ENCODE assay signal across 8 cellular contexts in the genomic region with DNA sequence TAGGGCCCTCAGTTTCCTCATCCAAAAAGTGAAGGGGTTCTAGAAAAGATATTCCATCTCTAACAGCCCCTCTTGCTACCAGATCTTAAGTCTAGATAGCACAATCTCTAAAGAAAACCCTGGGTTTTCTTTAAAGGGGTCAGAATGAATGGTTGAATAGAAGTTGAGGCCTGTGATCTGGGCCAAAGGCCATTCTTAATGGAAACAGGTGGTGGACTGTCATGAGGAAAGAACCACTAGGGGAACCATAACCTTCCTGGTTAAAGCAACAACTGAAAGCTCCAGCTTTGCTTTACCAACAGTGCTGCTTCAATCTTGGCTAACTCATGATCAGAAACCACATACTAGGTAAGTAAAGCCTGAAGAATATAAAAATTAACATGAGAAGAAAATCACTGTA. TPM values are rescaled to one million over a fixed set of nuclear protein-coding genes. Genes with fewer than 3 reads are reported as not detected.
DNase-seq lines count a peak whose midpoint lies in the region; ATAC-seq, FAIRE-seq and TF ChIP-seq lines count a peak whose summit lies in the region.

No MANE protein-coding gene starts in this region.

- H3K27me3 ChIP-seq in tibial nerve: no peaks in the 10 kb centered on the region

- ATAC-seq in activated naive CD8-positive, alpha-beta T cell treated with anti-CD3 and anti-CD28 coated beads, Interleukin-2, amount 50 U/mL, for 24 hours: no peak
- ATAC-seq in GM21528 (IDR thresholded peaks at IDR 0.05; ENCODE audit: low FRiP score, unreplicated experiment) (no peak), GM21529 (IDR thresholded peaks at IDR 0.05; ENCODE audit: unreplicated experiment) (no peak)

- no peaks in the 10 kb centered on the region for H3K9me3 ChIP-seq in tibial nerve

- H3K4me3 ChIP-seq in tibial nerve: peak overlapping the region in 2 of 4 donors; percentile 93 to 99

- H3K4me1 Mint-ChIP-seq in IgD-negative memory B cell: peaks cover 27 to 37% (median 37%) of the 10 kb centered on the region in 3 donors
- H3K4me1 Mint-ChIP-seq in activated naive CD8-positive, alpha-beta T cell treated with anti-CD3 and anti-CD28 coated beads, Interleukin-2, amount 50 U/mL, for 24 hours: peaks cover 66% of the 10 kb centered on the region

- peaks cover 0 to 4% (median 0%) of the 10 kb centered on the region in 3 donors for H3K36me3 ChIP-seq in tibial nerve

- peaks cover 0 to 63% (median 19%) of the 10 kb centered on the region in 4 donors for H3K4me1 ChIP-seq in tibial nerve

- peak; percentile 50 for FAIRE-seq in G401.6 (lab: Jason Lieb, UNC)

- no peak for TF ChIP-seq EP300 in tibial nerve (IDR thresholded peaks at IDR 0.05)

- H3K9me3 Mint-ChIP-seq in IgD-negative memory B cell: no peaks in the 10 kb centered on the region
- no peaks in the 10 kb centered on the region for H3K9me3 Mint-ChIP-seq in activated naive CD8-positive, alpha-beta T cell treated with anti-CD3 and anti-CD28 coated beads, Interleukin-2, amount 50 U/mL, for 24 hours

- peak overlapping the region; percentile 96 to 98 (median 97) for H3K4me3 Mint-ChIP-seq in IgD-negative memory B cell
- peak overlapping the region; percentile 99 for H3K4me3 Mint-ChIP-seq in activated naive CD8-positive, alpha-beta T cell treated with anti-CD3 and anti-CD28 coated beads, Interleukin-2, amount 50 U/mL, for 24 hours

- no peak for DNase-seq in activated naive CD8-positive, alpha-beta T cell treated with anti-CD3 and anti-CD28 coated beads, Interleukin-2, amount 50 U/mL, for 24 hours
- peak; percentile 51 for DNase-seq in kidney tubule cell (ENCODE audit: low spot score)
- DNase-seq in tibial nerve (ENCODE audit: low spot score in 2 of 2): no peak
- no peak for DNase-seq in NCI-H2029 treated with DMSO at 0.1 percent for 48 hours (lab: John Stamatoyannopoulos, UW)

- TF ChIP-seq POLR2A in tibial nerve (IDR thresholded peaks at IDR 0.05): no peak

- peak overlapping the region in 2 of 4 donors; percentile 90 to 97 for H3K27ac ChIP-seq in tibial nerve

- no peaks in the 10 kb centered on the region for H3K27me3 Mint-ChIP-seq in IgD-negative memory B cell
- no peaks in the 10 kb centered on the region for H3K27me3 Mint-ChIP-seq in activated naive CD8-positive, alpha-beta T cell treated with anti-CD3 and anti-CD28 coated beads, Interleukin-2, amount 50 U/mL, for 24 hours

- TF ChIP-seq CTCF in tibial nerve (IDR thresholded peaks at IDR 0.05): no peak

- peaks cover 3% of the 10 kb centered on the region for H3K36me3 Mint-ChIP-seq in IgD-negative memory B cell
- H3K36me3 Mint-ChIP-seq in activated naive CD8-positive, alpha-beta T cell treated with anti-CD3 and anti-CD28 coated beads, Interleukin-2, amount 50 U/mL, for 24 hours (ENCODE audit: low read depth): peaks cover 40% of the 10 kb centered on the region

- H3K27ac Mint-ChIP-seq in IgD-negative memory B cell: peak overlapping the region; percentile 92 to 98 (median 97)
- H3K27ac Mint-ChIP-seq in activated naive CD8-positive, alpha-beta T cell treated with anti-CD3 and anti-CD28 coated beads, Interleukin-2, amount 50 U/mL, for 24 hours: peak overlapping the region; percentile 96

RNA-seq across cellular contexts. Expression of a gene that starts 1.8 kb away (rescaled TPM):
- polyA plus RNA-seq in IgD-negative memory B cell: 78.6 TPM
- total RNA-seq in tibial nerve: 100 to 1,000 TPM in 3 of 4 donors, 10 to 100 TPM in 1; 70.3 to 144 (median 127) TPM

RNA-seq across cellular contexts. Expression of a gene that starts 14.3 kb away (rescaled TPM):
- 49.5 TPM for polyA plus RNA-seq in IgD-negative memory B cell
- total RNA-seq in tibial nerve: 100 to 1,000 TPM in 3 of 4 donors, 10 to 100 TPM in 1; 97.3 to 158 (median 137) TPM

RNA-seq across cellular contexts. Expression of a gene that starts 27.7 kb away (rescaled TPM):
- 41.6 TPM for polyA plus RNA-seq in IgD-negative memory B cell
- total RNA-seq in tibial nerve: 10 to 100 TPM; 18.0 to 20.8 (median 19.5) TPM

RNA-seq across cellular contexts. Expression of a gene that starts 27.8 kb away (rescaled TPM):
- polyA plus RNA-seq in IgD-negative memory B cell: 105 TPM
- 10 to 100 TPM; 55.1 to 65.4 (median 61.1) TPM for total RNA-seq in tibial nerve

RNA-seq across cellular contexts. Expression of a gene that starts 35.4 kb away (rescaled TPM):
- not detected for polyA plus RNA-seq in IgD-negative memory B cell
- total RNA-seq in tibial nerve: 10 to 100 TPM in 1 of 4 donors, 1 to 10 TPM in 3; 3.3 to 22.7 (median 4.1) TPM
